In the genomic region with DNA sequence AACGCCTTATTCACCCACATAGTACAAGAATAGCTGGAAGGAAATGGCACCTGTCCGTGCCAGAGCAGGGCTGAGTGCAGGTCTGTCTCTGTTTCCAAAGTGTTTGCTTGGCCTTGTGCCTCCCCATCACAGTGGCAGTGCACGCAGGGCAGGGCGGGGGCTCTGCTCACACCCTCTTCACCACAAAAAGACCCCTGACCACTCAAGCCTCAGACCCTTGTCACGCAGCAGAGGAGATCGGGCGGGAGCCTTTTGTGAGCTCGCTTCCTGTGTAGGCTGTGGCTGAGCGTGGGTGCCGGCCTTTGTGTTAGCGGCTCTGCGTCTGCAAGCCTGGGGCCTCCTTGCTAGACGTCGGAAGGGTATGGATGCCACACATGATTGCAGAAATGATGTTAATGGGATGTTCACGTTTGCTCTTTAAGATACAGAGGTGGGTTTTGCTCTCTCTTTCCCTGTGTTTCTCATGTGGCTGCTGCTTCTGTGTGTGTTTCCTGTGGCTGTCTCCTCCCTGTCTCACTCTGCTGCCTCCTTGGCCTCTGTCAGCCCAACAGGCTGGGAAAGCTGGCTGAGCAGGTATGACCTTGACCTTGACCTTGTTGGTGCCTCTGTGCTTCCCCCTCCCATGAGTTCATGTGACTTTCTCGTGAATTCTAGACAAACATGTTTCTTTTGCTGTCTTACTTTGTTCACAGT, we compare ENCODE assay signal across 8 cellular contexts. TPM values are rescaled to one million over a fixed set of nuclear protein-coding genes. Genes with fewer than 3 reads are reported as not detected.
DNase-seq lines count a peak whose midpoint lies in the region; ATAC-seq, FAIRE-seq and TF ChIP-seq lines count a peak whose summit lies in the region.

No MANE protein-coding gene starts in this region.

- ATAC-seq in activated B cell treated with CpG ODN at 0.5 μM for 24 hours (ENCODE audit: low read depth) (peak; percentile 52), GM19351 (IDR thresholded peaks at IDR 0.05; ENCODE audit: unreplicated experiment) (no peak), HG03135 (IDR thresholded peaks at IDR 0.05; ENCODE audit: unreplicated experiment) (no peak)

- intact Hi-C loops in activated B cell treated with CpG ODN at 0.5 μM for 24 hours (cut with micrococcal nuclease), result no loop called here

- H3K9me3 Mint-ChIP-seq in activated B cell treated with CpG ODN at 0.5 μM for 24 hours (no peaks in the 10 kb centered on the region), brain (no peaks in the 10 kb centered on the region)

- peak overlapping the region; percentile 89 for H3K27ac Mint-ChIP-seq in activated B cell treated with CpG ODN at 0.5 μM for 24 hours
- H3K27ac Mint-ChIP-seq in brain, result peak overlapping the region in 4 of 5 experiments; percentile 7 to 48 (median 32)

- H3K4me3 Mint-ChIP-seq in activated B cell treated with CpG ODN at 0.5 μM for 24 hours (peak overlapping the region; percentile 39), brain (no peak overlapping the region)

- H3K36me3 Mint-ChIP-seq in activated B cell treated with CpG ODN at 0.5 μM for 24 hours (ENCODE audit: low read depth) (peaks cover 74% of the 10 kb centered on the region), brain (peaks cover 63% of the 10 kb centered on the region)

- DNase-seq in D721Med (ENCODE audit: insufficient read length, low spot score), result peak; percentile 13
- no peak for DNase-seq in activated B cell treated with CpG ODN at 0.5 μM for 24 hours
- peak; percentile 37 to 56 for DNase-seq in stimulated activated CD4-positive, alpha-beta T cell treated with anti-CD3 and anti-CD28 coated beads, Interleukin-12 subunit alpha, Interleukin-12 subunit beta, amount 100 ng/mL, for 24 hours (ENCODE audit: low read depth in 2 of 2)
- DNase-seq in CD1c-positive myeloid dendritic cell (ENCODE audit: extremely low spot score), result no peak
- DNase-seq in G401 (ENCODE audit: low spot score), result no peak

- no peak for FAIRE-seq in D721Med (lab: Jason Lieb, UNC)

- in situ Hi-C loops in G401 (cut with HindIII; ENCODE audit: low sequenced_read_pairs), result no loop called here

- CTCF ChIA-PET in activated B cell treated with CpG ODN at 0.5 μM for 24 hours (lab: Charles Lee), result interaction anchor here (1.2 kb wide), 1 partner anchor 8 kb away, joined by 4 read pairs; no protein-coding TSS in a partner anchor

- H3K27me3 Mint-ChIP-seq in activated B cell treated with CpG ODN at 0.5 μM for 24 hours (no peaks in the 10 kb centered on the region), brain (no peaks in the 10 kb centered on the region)

- H3K4me1 Mint-ChIP-seq in activated B cell treated with CpG ODN at 0.5 μM for 24 hours (peaks cover 25% of the 10 kb centered on the region), brain (no peaks in the 10 kb centered on the region)

- TF ChIP-seq CTCF in D721Med (IDR thresholded peaks at IDR 0.05; ENCODE audit: insufficient read depth, missing control alignments) (no peak), activated B cell treated with CpG ODN at 0.5 μM for 24 hours (IDR thresholded peaks at IDR 0.05) (no peak), brain (conservative IDR thresholded peaks at IDR 0.05) (no peak)

- POLR2A ChIA-PET in activated B cell treated with CpG ODN at 0.5 μM for 24 hours (lab: Charles Lee), result interaction anchor here (1.4 kb wide), 1 partner anchor 76 kb away, joined by 6 read pairs; the partner anchor contains the start of gene PRMT2

RNA-seq across cellular contexts. Expression of gene S100B, which starts 45.4 kb away (rescaled TPM):
- not detected in 2 replicates for total RNA-seq in activated B cell treated with CpG ODN at 0.5 μM for 24 hours
- polyA plus RNA-seq in brain (ENCODE audit: insufficient read depth, low read depth, low replicate concordance), result 549 TPM
- not detected in 2 replicates for total RNA-seq in G401 (2014; rRNA removed; shearing (Covaris generic))

Comparison
In these comparisons a context has a peak if more than half of its experiments do, and no peak if none do; other contexts are left out.
1. DNase-seq: peak in D721Med (single experiment) and stimulated activated CD4-positive, alpha-beta T cell treated with anti-CD3 and anti-CD28 coated beads, Interleukin-12 subunit alpha, Interleukin-12 subunit beta, amount 100 ng/mL, for 24 hours (2 of 2); none in activated B cell treated with CpG ODN at 0.5 μM for 24 hours (single experiment), CD1c-positive myeloid dendritic cell (single experiment) and G401 (single experiment).